Comparison of ENCODE assay signal across 1 cellular context in the genomic region with DNA sequence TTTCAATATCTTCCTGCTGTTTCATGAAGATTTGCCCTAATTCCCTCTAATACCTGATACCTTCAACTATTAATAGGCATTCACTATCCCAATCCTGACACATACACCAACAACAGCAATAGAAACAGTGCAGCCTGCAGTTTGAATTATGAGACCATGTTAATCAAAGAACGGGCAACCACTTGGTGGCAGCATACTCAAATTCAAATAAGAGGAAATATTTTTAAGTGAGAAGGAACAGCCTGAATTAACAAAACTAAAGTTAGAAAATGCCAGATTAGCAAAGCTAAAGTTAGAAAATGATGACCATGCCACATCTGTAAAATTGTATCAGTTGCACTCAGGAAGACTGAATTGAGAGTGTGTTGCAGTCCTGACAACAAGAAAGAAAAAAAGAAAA.
TF ChIP-seq lines count a peak whose summit lies in the region.

No MANE protein-coding gene starts in this region.

TF ChIP-seq in GM12878, 131 proteins besides CTCF, POLR2A, EP300 and RAD21 (continued from another document):
- no peak for TF ChIP-seq CUX1 (IDR thresholded peaks at IDR 0.05; ENCODE audit: insufficient replicate concordance, low read depth, low read length)
